Comparison of ENCODE assay signal across 13 cellular contexts in genomic region chr10:110867807-110868465, GRCh38. TPM values are rescaled to one million over a fixed set of nuclear protein-coding genes. Genes with fewer than 3 reads are reported as not detected.
DNase-seq lines count a peak whose midpoint lies in the region; ATAC-seq, FAIRE-seq and TF ChIP-seq lines count a peak whose summit lies in the region.
"Had no signal": no experiment of that assay in that cellular context is flagged by ENCODE, and none has a peak within 500 bp of the region (broad histone marks: within the 10 kb centered on the region; RNA-seq: fewer than 3 reads in every experiment).

No MANE protein-coding gene starts in this region.

- peak overlapping the region; percentile 91 to 100 (median 99) for H3K27ac Mint-ChIP-seq in CD4-positive, alpha-beta memory T cell

- ATAC-seq in pancreas (no peak), GM18870 (IDR thresholded peaks at IDR 0.05; ENCODE audit: unreplicated experiment) (no peak), sciatic nerve (no peak), HG03095 (IDR thresholded peaks at IDR 0.05; ENCODE audit: unreplicated experiment) (no peak), left lobe of liver (no peak)

- H3K9me3 Mint-ChIP-seq in CD4-positive, alpha-beta memory T cell: peaks cover 0 to 3% (median 0%) of the 10 kb centered on the region in 8 donors

- intact Hi-C loops in CD4-positive, alpha-beta memory T cell (cut with micrococcal nuclease): no loop called here
- intact Hi-C loops in breast epithelium (cut with DNase I; ENCODE audit: low total_unique reads) (no loop called here), pancreas (cut with DNase I) (loop anchor here in 1 of 3 donors (10.0 kb wide), 1 partner anchor 63 kb away; no protein-coding TSS in a partner anchor), sciatic nerve (cut with DNase I) (no loop called here)

- no peak overlapping the region for H3K4me3 ChIP-seq in CD4-positive, alpha-beta memory T cell (ENCODE audit: low read length in 2 of 2)
- H3K4me3 ChIP-seq in breast epithelium: no peak overlapping the region
- no peak overlapping the region for H3K4me3 ChIP-seq in pancreas
- H3K4me3 ChIP-seq: sigmoid colon had no signal

- whole genome bisulfite sequencing in pancreas, 2 donors: 39 to 53% methylated on average over 4 of the region's 4 CpGs

- peak overlapping the region in 7 of 8 donors; percentile 19 to 99 (median 96) for H3K4me3 Mint-ChIP-seq in CD4-positive, alpha-beta memory T cell

- FAIRE-seq in pancreas (lab: Jason Lieb, UNC): no peak
- FAIRE-seq: D721Med had no signal

- POLR2A ChIA-PET in CD4-positive, alpha-beta memory T cell (lab: Charles Lee; ENCODE audit: partially characterized antibody): interaction anchor here (0.8 to 5.7 kb wide), 15 partner anchors 9 to 660 kb away, joined by 3 to 112 read pairs (median 5); partner anchors contain the start of genes BBIP1 and SHOC2

- H3K4me1 Mint-ChIP-seq in CD4-positive, alpha-beta memory T cell: peaks cover 73 to 95% (median 80%) of the 10 kb centered on the region in 4 donors

- peaks cover 86% of the 10 kb centered on the region for H3K4me1 ChIP-seq in CD4-positive, alpha-beta memory T cell (ENCODE audit: insufficient read depth, low read length)
- H3K4me1 ChIP-seq in breast epithelium (peaks cover 0 to 13% of the 10 kb centered on the region in 2 donors), pancreas (peaks cover 11 to 53% (median 38%) of the 10 kb centered on the region in 3 donors)

- no peaks in the 10 kb centered on the region for H3K36me3 ChIP-seq in CD4-positive, alpha-beta memory T cell (ENCODE audit: insufficient read depth, low read length)
- H3K36me3 ChIP-seq in breast epithelium: no peaks in the 10 kb centered on the region
- H3K36me3 ChIP-seq in pancreas: no peaks in the 10 kb centered on the region
- H3K36me3 ChIP-seq: sigmoid colon had no signal

- no peak for DNase-seq in CD4-positive, alpha-beta memory T cell
- DNase-seq in LHCN-M2 (ENCODE audit: low read depth): peak; percentile 48
- DNase-seq in breast epithelium (ENCODE audit: low spot score in 2 of 2): no peak
- no peak for DNase-seq in pancreas
- DNase-seq in sciatic nerve (ENCODE audit: low spot score): no peak
- DNase-seq in left lobe of liver (ENCODE audit: low spot score): no peak
- DNase-seq: cerebellar nuclear complex, hippocampal formation, NCI-H748 treated with DMSO at 0.1 percent for 48 hours, sigmoid colon had no signal

- no peak for TF ChIP-seq POLR2A in breast epithelium (IDR thresholded peaks at IDR 0.05)

- TF ChIP-seq CTCF in breast epithelium (IDR thresholded peaks at IDR 0.05): no peak
- TF ChIP-seq CTCF in pancreas (IDR thresholded peaks at IDR 0.05): no peak

- H3K9me3 ChIP-seq in CD4-positive, alpha-beta memory T cell (ENCODE audit: control insufficient read depth in 1 of 2, low read length in 2 of 2): no peaks in the 10 kb centered on the region
- H3K9me3 ChIP-seq in breast epithelium (no peaks in the 10 kb centered on the region), pancreas (no peaks in the 10 kb centered on the region)
- H3K9me3 ChIP-seq: sigmoid colon had no signal

- H3K27me3 ChIP-seq in CD4-positive, alpha-beta memory T cell (ENCODE audit: insufficient read depth, low read length): no peaks in the 10 kb centered on the region
- H3K27me3 ChIP-seq in breast epithelium: no peaks in the 10 kb centered on the region
- H3K27me3 ChIP-seq in pancreas: no peaks in the 10 kb centered on the region
- H3K27me3 ChIP-seq: sigmoid colon had no signal

- peak overlapping the region; percentile 98 for H3K27ac ChIP-seq in CD4-positive, alpha-beta memory T cell (ENCODE audit: low read depth, low read length)
- H3K27ac ChIP-seq in breast epithelium (peak overlapping the region; percentile 56 to 58), pancreas (peak overlapping the region in 3 of 4 donors; percentile 19 to 62 (median 61))

- H3K36me3 Mint-ChIP-seq in CD4-positive, alpha-beta memory T cell: peaks cover 5 to 16% of the 10 kb centered on the region in 2 donors

- CTCF ChIA-PET in CD4-positive, alpha-beta memory T cell (lab: Charles Lee; ENCODE audit: partially characterized antibody): interaction anchor here (0.9 to 2.7 kb wide), 7 partner anchors 8 to 122 kb away, joined by 3 to 22 read pairs (median 6); no protein-coding TSS in a partner anchor

- no peaks in the 10 kb centered on the region for H3K27me3 Mint-ChIP-seq in CD4-positive, alpha-beta memory T cell

RNA-seq across cellular contexts. Expression of gene PDCD4, which starts 3.8 kb away (rescaled TPM):
- total RNA-seq in CD4-positive, alpha-beta memory T cell: 100 to 1,000 TPM; 358 to 376 TPM
- polyA plus RNA-seq in CD4-positive, alpha-beta memory T cell: 100 to 1,000 TPM; 329 to 494 TPM
- 17.7 and 40.0 TPM in 2 replicates for total RNA-seq in LHCN-M2 (2014; rRNA removed)
- 58.7 TPM for polyA plus RNA-seq in LHCN-M2 (2012)
- total RNA-seq in breast epithelium: 100 to 1,000 TPM; 101 to 319 (median 161) TPM
- total RNA-seq in pancreas: 100 to 1,000 TPM; 323 to 679 (median 523) TPM
- 100 to 1,000 TPM; 283 to 352 TPM for polyA plus RNA-seq in pancreas
- 124 TPM for total RNA-seq in sciatic nerve
- total RNA-seq in left lobe of liver: 30.3 TPM

RNA-seq across cellular contexts. Expression of gene BBIP1, which starts 51.0 kb away (rescaled TPM):
- total RNA-seq in CD4-positive, alpha-beta memory T cell: 10 to 100 TPM; 42.9 to 46.8 TPM
- 10 to 100 TPM; 24.4 to 28.5 TPM for polyA plus RNA-seq in CD4-positive, alpha-beta memory T cell
- total RNA-seq in LHCN-M2 (2014; rRNA removed): 23.1 and 27.8 TPM in 2 replicates
- 22.5 TPM for polyA plus RNA-seq in LHCN-M2 (2012)
- 10 to 100 TPM; 20.0 to 35.0 (median 23.6) TPM for total RNA-seq in breast epithelium
- total RNA-seq in pancreas: 10 to 100 TPM in 1 of 6 donors, 1 to 10 TPM in 5; 4.2 to 12.4 (median 6.8) TPM
- polyA plus RNA-seq in pancreas: 10 to 100 TPM; 15.0 to 21.1 TPM
- total RNA-seq in sciatic nerve: 42.0 TPM
- total RNA-seq in left lobe of liver: 11.1 TPM

RNA-seq across cellular contexts. Expression of gene SHOC2, which starts 51.5 kb away (rescaled TPM):
- 10 to 100 TPM; 67.9 to 69.4 TPM for total RNA-seq in CD4-positive, alpha-beta memory T cell
- polyA plus RNA-seq in CD4-positive, alpha-beta memory T cell: 10 to 100 TPM; 49.8 to 61.3 TPM
- total RNA-seq in LHCN-M2 (2014; rRNA removed) (28.9 and 36.2 TPM in 2 replicates), breast epithelium (10 to 100 TPM; 60.3 to 69.7 (median 65.9) TPM), pancreas (10 to 100 TPM; 22.2 to 39.8 (median 26.4) TPM), sciatic nerve (71.4 TPM), left lobe of liver (20.3 TPM)
- 16.0 TPM for polyA plus RNA-seq in LHCN-M2 (2012)
- polyA plus RNA-seq in pancreas: 10 to 100 TPM in 1 of 2 donors, 1 to 10 TPM in 1; 8.4 to 14.3 TPM
